ENCODE assay signal across 20 cellular contexts in genomic region chr15:90710436-90710835, GRCh38. TPM values are rescaled to one million over a fixed set of nuclear protein-coding genes. Genes with fewer than 3 reads are reported as not detected.
DNase-seq lines count a peak whose midpoint lies in the region; TF ChIP-seq lines count a peak whose summit lies in the region.
"Had no signal": no experiment of that assay in that cellular context is flagged by ENCODE, and none has a peak within 500 bp of the region (broad histone marks: within the 10 kb centered on the region; RNA-seq: fewer than 3 reads in every experiment).

No MANE protein-coding gene starts in this region.

- no peaks in the 10 kb centered on the region for H3K9me3 Mint-ChIP-seq in activated CD4-positive, alpha-beta T cell treated with anti-CD3 and anti-CD28 coated beads, Interleukin-2, amount 10 ng/mL, durations not matched to agents 7 days and 5 days
- H3K9me3 Mint-ChIP-seq: activated T-helper 2 cell treated with anti-CD3 and anti-CD28 coated beads, Interferon-gamma antibody, Interleukin-2, Interleukin-4, amounts not matched to agents 10 μg/mL and 5 μg/mL and 100 μg/mL, durations not matched to agents 14 hours and 24 hours and 36 hours; CD8-positive, alpha-beta T cell; stimulated activated effector memory CD8-positive, alpha-beta T cell treated with anti-CD3 and anti-CD28 coated beads, Interleukin-12 subunit alpha, Interleukin-12 subunit beta, amount 100 ng/mL, for 72 hours; type B pancreatic cell had no signal

- TF ChIP-seq CTCF in osteoblast (IDR thresholded peaks at IDR 0.05; ENCODE audit: extremely low read depth, low read depth, low read length) = no peak

- no peaks in the 10 kb centered on the region for H3K4me1 ChIP-seq in osteoblast (ENCODE audit: insufficient read depth, low read length)

- CTCF ChIA-PET in activated CD4-positive, alpha-beta T cell treated with anti-CD3 and anti-CD28 coated beads, Interleukin-2, amount 10 ng/mL, durations not matched to agents 7 days and 5 days (lab: Charles Lee) = interaction anchor here (0.7 to 2.2 kb wide), 4 partner anchors 7 to 221 kb away, joined by 3 to 9 read pairs (median 4); partner anchors contain the start of gene BLM

- no peak overlapping the region for H3K4me3 ChIP-seq in osteoblast (ENCODE audit: insufficient read depth, low read length)
- H3K4me3 ChIP-seq: coronary artery, left ventricle myocardium inferior, skin epidermis had no signal

- peaks cover 18% of the 10 kb centered on the region for H3K4me1 Mint-ChIP-seq in activated CD4-positive, alpha-beta T cell treated with anti-CD3 and anti-CD28 coated beads, Interleukin-2, amount 10 ng/mL, durations not matched to agents 7 days and 5 days
- H3K4me1 Mint-ChIP-seq: stimulated activated effector memory CD8-positive, alpha-beta T cell treated with anti-CD3 and anti-CD28 coated beads, Interleukin-12 subunit alpha, Interleukin-12 subunit beta, amount 100 ng/mL, for 72 hours had no signal

- no peaks in the 10 kb centered on the region for H3K79me2 ChIP-seq in osteoblast (ENCODE audit: insufficient read depth, low read length)

- peaks cover 6% of the 10 kb centered on the region for H3K36me3 Mint-ChIP-seq in activated CD4-positive, alpha-beta T cell treated with anti-CD3 and anti-CD28 coated beads, Interleukin-2, amount 10 ng/mL, durations not matched to agents 7 days and 5 days (ENCODE audit: low read depth)

- no peaks in the 10 kb centered on the region for H4K20me1 ChIP-seq in osteoblast (ENCODE audit: insufficient read depth, low read length)

- H3K27me3 Mint-ChIP-seq in activated CD4-positive, alpha-beta T cell treated with anti-CD3 and anti-CD28 coated beads, Interleukin-2, amount 10 ng/mL, durations not matched to agents 7 days and 5 days = no peaks in the 10 kb centered on the region
- H3K27me3 Mint-ChIP-seq: type B pancreatic cell had no signal

- H3K36me3 ChIP-seq in osteoblast (ENCODE audit: insufficient read depth, low read length) = no peaks in the 10 kb centered on the region
- H3K36me3 ChIP-seq: left ventricle myocardium inferior had no signal

- DNase-seq in activated CD4-positive, alpha-beta T cell treated with anti-CD3 and anti-CD28 coated beads, Interleukin-2, amount 10 ng/mL, durations not matched to agents 7 days and 5 days = no peak
- DNase-seq in activated CD4-positive, alpha-beta T cell treated with anti-CD3 and anti-CD28 coated beads for 48 hours = no peak
- peak; percentile 32 for DNase-seq in NCI-H446 treated with DMSO at 0.1 percent for 48 hours (lab: John Stamatoyannopoulos, UW)
- DNase-seq in fibroblast of gingiva (ENCODE audit: low read depth) = peak; percentile 21
- no peak for DNase-seq in osteoblast (ENCODE audit: insufficient read length, low spot score, missing footprints)
- DNase-seq in kidney tubule cell (ENCODE audit: low spot score) = no peak
- no peak for DNase-seq in foreskin melanocyte
- no peak for DNase-seq in HuH-7.5 (ENCODE audit: low spot score)
- DNase-seq: activated CD8-positive, alpha-beta T cell treated with anti-CD3 and anti-CD28 coated beads, Interleukin-2, amount 10 ng/mL, durations not matched to agents 7 days and 5 days; anterior cingulate cortex; CD8-positive, alpha-beta T cell; hippocampal formation; left ventricle myocardium inferior; NCI-H1436 had no signal

- POLR2A ChIA-PET in activated CD4-positive, alpha-beta T cell treated with anti-CD3 and anti-CD28 coated beads, Interleukin-2, amount 10 ng/mL, durations not matched to agents 7 days and 5 days (lab: Charles Lee) = no interaction called here

- H3K27ac ChIP-seq in osteoblast (ENCODE audit: low read depth, low read length) = no peak overlapping the region
- H3K27ac ChIP-seq: coronary artery, left ventricle myocardium inferior, skin epidermis, VCaP had no signal

- H3K9me3 ChIP-seq in osteoblast (ENCODE audit: low read depth, low read length) = no peaks in the 10 kb centered on the region
- H3K9me3 ChIP-seq: left ventricle myocardium inferior had no signal

- H3K4me2 ChIP-seq in osteoblast (ENCODE audit: insufficient read depth, low read length) = no peak overlapping the region

- H3K4me3 Mint-ChIP-seq in activated CD4-positive, alpha-beta T cell treated with anti-CD3 and anti-CD28 coated beads, Interleukin-2, amount 10 ng/mL, durations not matched to agents 7 days and 5 days = no peak overlapping the region
- H3K4me3 Mint-ChIP-seq: activated CD8-positive, alpha-beta T cell treated with anti-CD3 and anti-CD28 coated beads, Interleukin-2, amount 10 ng/mL, durations not matched to agents 7 days and 5 days; CD8-positive, alpha-beta T cell; stimulated activated effector memory CD8-positive, alpha-beta T cell treated with anti-CD3 and anti-CD28 coated beads, Interleukin-12 subunit alpha, Interleukin-12 subunit beta, amount 100 ng/mL, for 72 hours; type B pancreatic cell had no signal

- no peaks in the 10 kb centered on the region for H3K27me3 ChIP-seq in osteoblast (ENCODE audit: insufficient read depth, low read length)

- peak overlapping the region; percentile 44 for H3K27ac Mint-ChIP-seq in activated CD4-positive, alpha-beta T cell treated with anti-CD3 and anti-CD28 coated beads, Interleukin-2, amount 10 ng/mL, durations not matched to agents 7 days and 5 days
- H3K27ac Mint-ChIP-seq: activated CD8-positive, alpha-beta T cell treated with anti-CD3 and anti-CD28 coated beads, Interleukin-2, amount 10 ng/mL, durations not matched to agents 7 days and 5 days; activated T-helper 2 cell treated with anti-CD3 and anti-CD28 coated beads, Interferon-gamma antibody, Interleukin-2, Interleukin-4, amounts not matched to agents 10 μg/mL and 5 μg/mL and 100 μg/mL, durations not matched to agents 14 hours and 24 hours and 36 hours; CD8-positive, alpha-beta T cell; stimulated activated effector memory CD8-positive, alpha-beta T cell treated with anti-CD3 and anti-CD28 coated beads, Interleukin-12 subunit alpha, Interleukin-12 subunit beta, amount 100 ng/mL, for 72 hours; type B pancreatic cell had no signal

- peak overlapping the region; percentile 43 for H2AFZ ChIP-seq in osteoblast (ENCODE audit: low read length)

RNA-seq across cellular contexts. Expression of gene BLM, which starts 6.7 kb away (rescaled TPM):
- 10 to 100 TPM; 50.2 to 57.7 TPM for total RNA-seq in activated CD4-positive, alpha-beta T cell treated with anti-CD3 and anti-CD28 coated beads, Interleukin-2, amount 10 ng/mL, durations not matched to agents 7 days and 5 days
- total RNA-seq in osteoblast = 1.4 and 1.5 TPM in 2 replicates

Comparison
In these comparisons a context has a peak if more than half of its experiments do, and no peak if none do; other contexts are left out.
1. DNase-seq: peak in NCI-H446 treated with DMSO at 0.1 percent for 48 hours (single experiment) and fibroblast of gingiva (single experiment); none in activated CD4-positive, alpha-beta T cell treated with anti-CD3 and anti-CD28 coated beads, Interleukin-2, amount 10 ng/mL, durations not matched to agents 7 days and 5 days (single experiment), activated CD4-positive, alpha-beta T cell treated with anti-CD3 and anti-CD28 coated beads for 48 hours (single experiment), osteoblast (single experiment), kidney tubule cell (single experiment), foreskin melanocyte (single experiment) and HuH-7.5 (single experiment).
2. RNA of gene BLM, which starts 6.7 kb away (total RNA-seq): 50.2 to 57.7 TPM in activated CD4-positive, alpha-beta T cell treated with anti-CD3 and anti-CD28 coated beads, Interleukin-2, amount 10 ng/mL, durations not matched to agents 7 days and 5 days; 1.4 to 1.5 TPM in osteoblast; every median in the first group is over 10 times any median in the second.